ENCODE assay signal across 31 cellular contexts in the genomic region with DNA sequence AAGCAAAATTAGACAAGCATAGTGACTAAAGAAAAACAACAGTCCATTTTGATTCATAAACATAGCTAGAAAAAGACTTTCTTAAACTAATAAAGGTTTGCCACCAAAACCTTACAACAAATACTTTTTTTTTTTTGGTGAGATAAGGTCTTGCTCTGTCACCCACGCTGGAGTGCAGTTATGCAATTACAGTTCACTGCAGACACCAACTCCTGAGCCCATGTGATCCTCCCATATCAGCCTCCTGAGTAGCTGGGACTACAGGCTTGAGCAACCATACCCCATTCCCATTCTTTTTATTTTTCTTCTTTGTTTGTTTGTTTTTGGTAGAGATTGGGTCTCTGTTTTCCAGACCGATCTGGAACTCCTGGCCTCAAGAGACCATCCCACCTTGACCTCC.
"Had no signal": no experiment of that assay in that cellular context is flagged by ENCODE, and none has a peak within 500 bp of the region (broad histone marks: within the 10 kb centered on the region; RNA-seq: fewer than 3 reads in every experiment).

No MANE protein-coding gene starts in this region.

- H3K36me3 ChIP-seq: adrenal gland, ascending aorta, cardiac muscle cell had no signal

- DNase-seq: activated B cell treated with CpG ODN at 0.5 μM for 24 hours; activated CD4-positive, alpha-beta memory T cell treated with anti-CD3 and anti-CD28 coated beads for 36 hours; activated CD4-positive, alpha-beta T cell treated with anti-CD3 and anti-CD28 coated beads for 4 hours; activated CD4-positive, alpha-beta T cell treated with anti-CD3 and anti-CD28 coated beads, Interleukin-2, amount 10 ng/mL, durations not matched to agents 24 days and 14 days; activated CD4-positive, alpha-beta T cell treated with anti-CD3 and anti-CD28 coated beads, Interleukin-2, amount 50 U/mL, for 1 hour; activated CD4-positive, alpha-beta T cell treated with anti-CD3 and anti-CD28 coated beads, Interleukin-2, amount 50 U/mL, for 4 hours; activated CD4-positive, CD25-positive, alpha-beta regulatory T cell treated with anti-CD3 and anti-CD28 coated beads, Interleukin-2, amount 50 U/mL, for 72 hours; activated CD8-positive, alpha-beta memory T cell treated with anti-CD3 and anti-CD28 coated beads, Interleukin-2, amount 50 U/mL, for 4 hours; activated CD8-positive, alpha-beta T cell treated with anti-CD3 and anti-CD28 coated beads for 36 hours; activated effector memory CD4-positive, alpha-beta T cell treated with anti-CD3 and anti-CD28 coated beads, Interleukin-2, amount 50 U/mL, for 16 hours; activated gamma-delta T cell treated with Interleukin-2 at 50 U/mL for 16 hours; activated naive CD4-positive, alpha-beta T cell; activated naive CD4-positive, alpha-beta T cell treated with anti-CD3 and anti-CD28 coated beads for 36 hours; activated naive CD4-positive, alpha-beta T cell treated with anti-CD3 and anti-CD28 coated beads, Interleukin-2, amount 50 U/mL, for 16 hours; activated naive CD8-positive, alpha-beta T cell treated with anti-CD3 and anti-CD28 coated beads for 36 hours; activated T-cell treated with anti-CD3 and anti-CD28 coated beads for 4 hours; activated T-cell treated with anti-CD3 and anti-CD28 coated beads, Interleukin-2, amount 50 U/mL, for 1 hour; activated T-cell treated with anti-CD3 and anti-CD28 coated beads, Interleukin-2, amount 50 U/mL, for 4 hours; activated T-cell treated with anti-CD3 and anti-CD28 coated beads, Interleukin-2, amount 50 U/mL, for 72 hours; amygdala; anterior cingulate cortex; caudate nucleus; T-helper 1 cell; T-helper 2 cell; T-helper 9 cell had no signal

- H3K27me3 ChIP-seq: adrenal gland, ascending aorta, cardiac muscle cell had no signal

- H3K4me3 ChIP-seq: adrenal gland, ascending aorta, cardiac muscle cell had no signal

- ATAC-seq: activated CD8-positive, alpha-beta T cell treated with anti-CD3 and anti-CD28 coated beads for 36 hours; activated naive CD4-positive, alpha-beta T cell treated with anti-CD3 and anti-CD28 coated beads, Interleukin-2, amount 50 U/mL, for 72 hours; activated T-cell treated with anti-CD3 and anti-CD28 coated beads, Interleukin-2, amount 50 U/mL, for 4 hours; activated T-cell treated with anti-CD3 and anti-CD28 coated beads, Interleukin-2, amount 50 U/mL, for 72 hours; activated T-helper 17 cell treated with anti-CD3 and anti-CD28 coated beads, Interleukin-2, amount 50 U/mL, for 72 hours had no signal

- H3K4me1 ChIP-seq: adrenal gland, ascending aorta had no signal

- H3K9me3 ChIP-seq: adrenal gland, ascending aorta had no signal

- H3K27ac ChIP-seq: adrenal gland, ascending aorta, cardiac muscle cell, VCaP had no signal
